8 cellular contexts compared by ENCODE assay signal in the genomic region with DNA sequence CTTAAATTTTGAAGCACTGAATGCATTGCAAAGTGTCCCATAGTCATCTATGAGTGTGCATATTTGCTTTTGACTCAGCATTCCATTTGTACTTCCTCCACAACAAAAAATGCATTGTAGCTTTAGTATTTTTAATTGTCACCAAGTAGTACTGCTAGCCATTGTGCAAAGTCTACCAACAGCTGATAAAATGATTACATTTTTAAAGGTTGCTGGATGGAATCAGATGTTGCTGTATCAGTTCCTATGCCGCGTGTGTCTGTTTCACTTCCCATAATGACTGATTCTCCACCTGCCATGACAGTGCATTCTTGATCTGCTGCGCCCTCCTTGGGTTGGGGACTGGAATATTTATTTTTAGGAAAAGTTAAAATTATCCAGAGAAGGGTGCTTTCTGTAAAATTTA. TPM values are rescaled to one million over a fixed set of nuclear protein-coding genes. Genes with fewer than 3 reads are reported as not detected.
DNase-seq lines count a peak whose midpoint lies in the region; ATAC-seq and TF ChIP-seq lines count a peak whose summit lies in the region.

No MANE protein-coding gene starts in this region.

- ATAC-seq in GM21528 (IDR thresholded peaks at IDR 0.05; ENCODE audit: low FRiP score, unreplicated experiment) (peak; percentile 79), HG03558 (IDR thresholded peaks at IDR 0.05; ENCODE audit: extremely low read depth, unreplicated experiment) (peak; percentile 63), psoas muscle (no peak)

- H3K4me3 ChIP-seq in fibroblast of the aortic adventitia (ENCODE audit: low read depth, low read length): no peak overlapping the region
- H3K4me3 ChIP-seq in psoas muscle: no peak overlapping the region

- intact Hi-C loops in psoas muscle (cut with DNase I): loop anchor here (10.0 kb wide), 2 partner anchors 62 to 188 kb away; no protein-coding TSS in a partner anchor

- H3K27ac ChIP-seq in psoas muscle: no peak overlapping the region

- peak; percentile 27 for DNase-seq in fibroblast of the aortic adventitia (ENCODE audit: low read depth)
- DNase-seq in psoas muscle: no peak
- no peak for DNase-seq in DMS 273 treated with DMSO at 0.1 percent for 48 hours (lab: John Stamatoyannopoulos, UW)
- no peak for DNase-seq in C1 segment of cervical spinal cord (lab: John Stamatoyannopoulos, UW)
- DNase-seq in NCI-H2107 (lab: John Stamatoyannopoulos, UW): no peak

- WGBS in psoas muscle, 3 donors: 70 to 78% (median 73%) methylated on average over 3 of the region's 3 CpGs

- H3K27me3 ChIP-seq in psoas muscle (ENCODE audit: insufficient read depth in 3 of 3, low read length in 2 of 3): no peaks in the 10 kb centered on the region

- H3K4me1 ChIP-seq in psoas muscle: peaks cover 3% of the 10 kb centered on the region

- no peaks in the 10 kb centered on the region for H3K9me3 ChIP-seq in psoas muscle

- no peaks in the 10 kb centered on the region for H3K36me3 ChIP-seq in psoas muscle (ENCODE audit: insufficient read depth in 1 of 2, low read depth in 1 of 2)

- TF ChIP-seq CTCF in GM12872 (IDR thresholded peaks at IDR 0.05; ENCODE audit: insufficient read depth, low read depth, low read length): peak; percentile 41; the same call in 2 of the 3 replicates
- no peak for TF ChIP-seq CTCF in fibroblast of the aortic adventitia (IDR thresholded peaks at IDR 0.05; ENCODE audit: insufficient read depth, low read length)
- no peak for TF ChIP-seq CTCF in psoas muscle (IDR thresholded peaks at IDR 0.05)

RNA-seq across cellular contexts. Expression of a gene that starts 41.2 kb away (rescaled TPM):
- total RNA-seq in fibroblast of the aortic adventitia (ENCODE audit: low replicate concordance): 4.0 and 7.0 TPM in 2 replicates
- 1 to 10 TPM in 1 of 4 donors, under 1 TPM in 3; 0.78 to 1.9 (median 0.90) TPM for total RNA-seq in psoas muscle
- 1 to 10 TPM in 1 of 3 donors, under 1 TPM in 2; 0.20 to 1.2 (median 0.45) TPM for polyA plus RNA-seq in psoas muscle

RNA-seq across cellular contexts. Expression of a gene that starts 42.3 kb away (rescaled TPM):
- total RNA-seq in fibroblast of the aortic adventitia (ENCODE audit: low replicate concordance) (2.9 and 16.8 TPM in 2 replicates), psoas muscle (10 to 100 TPM; 10.5 to 25.6 (median 18.8) TPM)
- polyA plus RNA-seq in psoas muscle: 10 to 100 TPM; 22.7 to 40.1 (median 24.0) TPM

Comparison
In these comparisons a context has a peak if more than half of its experiments do, and no peak if none do; other contexts are left out.
1. ATAC-seq: peak in GM21528 (single experiment) and HG03558 (single experiment); none in psoas muscle (0 of 4).